Comparison of ENCODE assay signal across 2 cellular contexts in the genomic region with DNA sequence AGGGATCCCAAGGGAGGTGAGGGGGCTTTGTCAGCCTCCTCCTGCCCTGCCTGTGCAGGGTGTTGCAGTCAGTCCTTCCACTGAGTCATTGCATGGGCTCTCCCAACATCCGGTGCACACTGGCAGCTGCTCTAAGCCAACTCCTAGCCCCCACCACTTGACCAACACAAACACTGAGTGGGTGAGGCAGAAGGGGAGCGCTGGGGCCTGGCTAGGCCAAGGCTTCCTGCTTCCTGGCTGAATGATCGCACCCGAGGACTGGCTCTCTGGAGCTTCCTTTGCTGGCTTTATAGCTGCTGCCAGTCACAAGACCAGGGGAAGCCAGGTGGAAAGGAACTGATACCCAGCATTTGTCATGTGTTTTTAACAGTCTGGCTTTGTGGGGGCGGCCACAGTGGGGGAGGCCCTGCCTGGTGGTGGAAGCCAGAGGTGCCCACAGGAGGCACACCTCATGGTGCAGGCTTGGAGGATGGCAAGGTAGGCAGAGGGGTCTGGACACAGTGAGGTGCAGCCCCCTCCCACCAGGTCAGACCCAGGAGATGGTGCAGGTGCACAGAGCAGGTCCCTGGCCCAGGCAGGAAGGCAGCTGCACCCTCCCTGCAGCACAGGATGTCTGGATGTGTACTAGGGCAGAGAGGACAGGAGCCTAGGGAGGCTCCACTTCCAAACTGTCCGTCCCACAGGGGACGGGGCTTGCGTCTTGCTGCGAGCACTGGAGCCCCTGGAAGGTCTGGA.
TF ChIP-seq lines count a peak whose summit lies in the region.

No MANE protein-coding gene starts in this region.

TF ChIP-seq in SK-N-SH, 30 proteins besides CTCF, POLR2A, EP300 and RAD21:
- TF ChIP-seq, protein P1, sequence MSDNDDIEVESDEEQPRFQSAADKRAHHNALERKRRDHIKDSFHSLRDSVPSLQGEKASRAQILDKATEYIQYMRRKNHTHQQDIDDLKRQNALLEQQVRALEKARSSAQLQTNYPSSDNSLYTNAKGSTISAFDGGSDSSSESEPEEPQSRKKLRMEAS (IDR thresholded peaks at IDR 0.05; ENCODE audit: low read depth), result peak; percentile 84
- TF ChIP-seq FOSL2 (IDR thresholded peaks at IDR 0.05; ENCODE audit: borderline replicate concordance, low read depth) (peak; percentile 68; the same call in 1 of the 2 replicates), NRF1 (IDR thresholded peaks at IDR 0.05; ENCODE audit: low read depth, low read length) (no peak), GABPA (IDR thresholded peaks at IDR 0.05; ENCODE audit: low read depth) (peak; percentile 48; the same call in 1 of the 2 replicates), TEAD4 (IDR thresholded peaks at IDR 0.05; ENCODE audit: borderline replicate concordance, insufficient read depth) (0 out of 2 replicates have a peak, but pooled peaks have one; percentile 30), EZH2phosphoT487 (IDR thresholded peaks at IDR 0.05; ENCODE audit: borderline replicate concordance, low read depth) (no peak), GATA2 (CRISPR knock-in tag; IDR thresholded peaks at IDR 0.05) (no peak), YY1 (IDR thresholded peaks at IDR 0.05; ENCODE audit: low read depth) (no peak), JUND (IDR thresholded peaks at IDR 0.05) (peak; percentile 74; the same call in 1 of the 2 replicates), CHD2 (IDR thresholded peaks at IDR 0.05; ENCODE audit: low read length, partially characterized antibody) (no peak), SIN3A (IDR thresholded peaks at IDR 0.05; ENCODE audit: borderline replicate concordance, low read depth, low read length) (no peak), POLR2AphosphoS5 (IDR thresholded peaks at IDR 0.05; ENCODE audit: low read depth, low read length) (peak; percentile 61; the same call in 1 of the 2 replicates), NFIC (IDR thresholded peaks at IDR 0.05; ENCODE audit: borderline replicate concordance) (peak; percentile 72), TCF12 (IDR thresholded peaks at IDR 0.05) (peak; percentile 67), ELF1 (IDR thresholded peaks at IDR 0.05) (peak; percentile 55; the same call in 1 of the 2 replicates)
- TF ChIP-seq, protein P2, sequence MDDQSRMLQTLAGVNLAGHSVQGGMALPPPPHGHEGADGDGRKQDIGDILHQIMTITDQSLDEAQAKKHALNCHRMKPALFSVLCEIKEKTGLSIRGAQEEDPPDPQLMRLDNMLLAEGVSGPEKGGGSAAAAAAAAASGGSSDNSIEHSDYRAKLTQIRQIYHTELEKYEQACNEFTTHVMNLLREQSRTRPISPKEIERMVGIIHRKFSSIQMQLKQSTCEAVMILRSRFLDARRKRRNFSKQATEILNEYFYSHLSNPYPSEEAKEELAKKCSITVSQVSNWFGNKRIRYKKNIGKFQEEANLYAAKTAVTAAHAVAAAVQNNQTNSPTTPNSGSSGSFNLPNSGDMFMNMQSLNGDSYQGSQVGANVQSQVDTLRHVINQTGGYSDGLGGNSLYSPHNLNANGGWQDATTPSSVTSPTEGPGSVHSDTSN (IDR thresholded peaks at IDR 0.05), result peak; percentile 48
- TF ChIP-seq, protein P3, sequence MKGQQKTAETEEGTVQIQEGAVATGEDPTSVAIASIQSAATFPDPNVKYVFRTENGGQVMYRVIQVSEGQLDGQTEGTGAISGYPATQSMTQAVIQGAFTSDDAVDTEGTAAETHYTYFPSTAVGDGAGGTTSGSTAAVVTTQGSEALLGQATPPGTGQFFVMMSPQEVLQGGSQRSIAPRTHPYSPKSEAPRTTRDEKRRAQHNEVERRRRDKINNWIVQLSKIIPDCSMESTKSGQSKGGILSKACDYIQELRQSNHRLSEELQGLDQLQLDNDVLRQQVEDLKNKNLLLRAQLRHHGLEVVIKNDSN (IDR thresholded peaks at IDR 0.05; ENCODE audit: borderline replicate concordance, low read depth), result no peak
- TF ChIP-seq, protein P4, sequence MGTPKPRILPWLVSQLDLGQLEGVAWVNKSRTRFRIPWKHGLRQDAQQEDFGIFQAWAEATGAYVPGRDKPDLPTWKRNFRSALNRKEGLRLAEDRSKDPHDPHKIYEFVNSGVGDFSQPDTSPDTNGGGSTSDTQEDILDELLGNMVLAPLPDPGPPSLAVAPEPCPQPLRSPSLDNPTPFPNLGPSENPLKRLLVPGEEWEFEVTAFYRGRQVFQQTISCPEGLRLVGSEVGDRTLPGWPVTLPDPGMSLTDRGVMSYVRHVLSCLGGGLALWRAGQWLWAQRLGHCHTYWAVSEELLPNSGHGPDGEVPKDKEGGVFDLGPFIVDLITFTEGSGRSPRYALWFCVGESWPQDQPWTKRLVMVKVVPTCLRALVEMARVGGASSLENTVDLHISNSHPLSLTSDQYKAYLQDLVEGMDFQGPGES (IDR thresholded peaks at IDR 0.05; ENCODE audit: low read depth, low read length), result no peak

TF ChIP-seq in K562, 482 proteins besides CTCF, POLR2A, EP300 and RAD21:
- TF ChIP-seq LEF1 (IDR thresholded peaks at IDR 0.05) (no peak), SUPT5H (IDR thresholded peaks at IDR 0.05) (peak; percentile 25; the same call in 1 of the 2 replicates), UBTF (IDR thresholded peaks at IDR 0.05; ENCODE audit: borderline replicate concordance in 1 of 2, low read depth in 2 of 2, low read length in 2 of 2) (no peak), POLR2B (IDR thresholded peaks at IDR 0.05; ENCODE audit: low read depth, partially characterized antibody) (no peak), HLTF (IDR thresholded peaks at IDR 0.05) (no peak), ZNF354B (CRISPR knock-in tag; IDR thresholded peaks at IDR 0.05) (no peak), FOXP4 (CRISPR knock-in tag; IDR thresholded peaks at IDR 0.05; ENCODE audit: borderline replicate concordance) (no peak), ZNF79 (CRISPR knock-in tag; IDR thresholded peaks at IDR 0.05; ENCODE audit: low read depth) (no peak), RCOR1 (IDR thresholded peaks at IDR 0.05; ENCODE audit: borderline replicate concordance in 1 of 2, low read depth in 2 of 2, low read length in 2 of 2) (no peak), ZBTB2 (IDR thresholded peaks at IDR 0.05) (no peak), MCM3 (IDR thresholded peaks at IDR 0.05) (no peak), ZNF778 (CRISPR knock-in tag; IDR thresholded peaks at IDR 0.05) (no peak), ZNF584 (CRISPR knock-in tag; IDR thresholded peaks at IDR 0.05; ENCODE audit: low read depth) (no peak), RBFOX2 (IDR thresholded peaks at IDR 0.05; ENCODE audit: low read depth, low read length) (peak; percentile 21; the same call in 1 of the 2 replicates), EGR1 (conservative IDR thresholded peaks at IDR 0.05) (0 out of 2 replicates have a peak, but pooled peaks have one; percentile 39), HNRNPH1 (optimal IDR thresholded peaks at IDR 0.05; ENCODE audit: low read depth, low read length) (no peak), KLF16 (IDR thresholded peaks at IDR 0.05) (no peak), ZNF77 (CRISPR knock-in tag; IDR thresholded peaks at IDR 0.05) (no peak), ZSCAN32 (CRISPR knock-in tag; IDR thresholded peaks at IDR 0.05) (no peak), CBX8 (IDR thresholded peaks at IDR 0.05; ENCODE audit: borderline replicate concordance, extremely low read depth, low read depth, low read length, poor library complexity, severe bottlenecking) (no peak), SPI1 (IDR thresholded peaks at IDR 0.05; ENCODE audit: borderline replicate concordance, low read depth, low read length) (no peak), HDAC3 (IDR thresholded peaks at IDR 0.05; ENCODE audit: borderline replicate concordance, partially characterized antibody) (no peak), ZBTB7A (IDR thresholded peaks at IDR 0.05; ENCODE audit: borderline replicate concordance, control insufficient read depth, low read depth, low read length) (no peak)
- TF ChIP-seq, protein P5, sequence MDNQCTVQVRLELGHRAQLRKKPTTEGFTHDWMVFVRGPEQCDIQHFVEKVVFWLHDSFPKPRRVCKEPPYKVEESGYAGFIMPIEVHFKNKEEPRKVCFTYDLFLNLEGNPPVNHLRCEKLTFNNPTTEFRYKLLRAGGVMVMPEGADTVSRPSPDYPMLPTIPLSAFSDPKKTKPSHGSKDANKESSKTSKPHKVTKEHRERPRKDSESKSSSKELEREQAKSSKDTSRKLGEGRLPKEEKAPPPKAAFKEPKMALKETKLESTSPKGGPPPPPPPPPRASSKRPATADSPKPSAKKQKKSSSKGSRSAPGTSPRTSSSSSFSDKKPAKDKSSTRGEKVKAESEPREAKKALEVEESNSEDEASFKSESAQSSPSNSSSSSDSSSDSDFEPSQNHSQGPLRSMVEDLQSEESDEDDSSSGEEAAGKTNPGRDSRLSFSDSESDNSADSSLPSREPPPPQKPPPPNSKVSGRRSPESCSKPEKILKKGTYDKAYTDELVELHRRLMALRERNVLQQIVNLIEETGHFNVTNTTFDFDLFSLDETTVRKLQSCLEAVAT (IDR thresholded peaks at IDR 0.05), result no peak
- TF ChIP-seq, protein P6, sequence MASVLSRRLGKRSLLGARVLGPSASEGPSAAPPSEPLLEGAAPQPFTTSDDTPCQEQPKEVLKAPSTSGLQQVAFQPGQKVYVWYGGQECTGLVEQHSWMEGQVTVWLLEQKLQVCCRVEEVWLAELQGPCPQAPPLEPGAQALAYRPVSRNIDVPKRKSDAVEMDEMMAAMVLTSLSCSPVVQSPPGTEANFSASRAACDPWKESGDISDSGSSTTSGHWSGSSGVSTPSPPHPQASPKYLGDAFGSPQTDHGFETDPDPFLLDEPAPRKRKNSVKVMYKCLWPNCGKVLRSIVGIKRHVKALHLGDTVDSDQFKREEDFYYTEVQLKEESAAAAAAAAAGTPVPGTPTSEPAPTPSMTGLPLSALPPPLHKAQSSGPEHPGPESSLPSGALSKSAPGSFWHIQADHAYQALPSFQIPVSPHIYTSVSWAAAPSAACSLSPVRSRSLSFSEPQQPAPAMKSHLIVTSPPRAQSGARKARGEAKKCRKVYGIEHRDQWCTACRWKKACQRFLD (CRISPR knock-in tag; IDR thresholded peaks at IDR 0.05), result no peak
